1 cellular context compared by ENCODE assay signal in the genomic region with DNA sequence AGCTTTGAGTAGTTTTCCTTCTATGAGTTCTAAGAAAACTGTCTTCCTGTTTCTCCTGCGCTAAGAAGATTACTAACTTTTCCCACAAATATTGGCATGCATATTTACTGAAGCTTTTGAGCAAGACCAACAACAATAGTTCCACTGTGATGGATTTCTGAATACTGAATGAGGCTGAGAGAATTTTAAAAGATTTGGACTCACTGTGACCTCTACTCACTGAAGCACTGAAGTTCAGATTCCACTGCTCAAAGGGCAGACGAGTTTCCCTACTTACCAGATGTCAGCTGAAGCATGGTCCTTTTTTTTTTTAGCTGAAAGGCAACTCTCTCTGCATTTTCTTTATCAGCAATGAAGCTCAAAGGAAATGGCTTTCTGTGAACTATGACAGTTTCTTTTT.
TF ChIP-seq lines count a peak whose summit lies in the region.

No MANE protein-coding gene starts in this region.

TF ChIP-seq in HepG2, 621 proteins besides CTCF, POLR2A, EP300 and RAD21 (continued from another document):
- TF ChIP-seq, protein P1, sequence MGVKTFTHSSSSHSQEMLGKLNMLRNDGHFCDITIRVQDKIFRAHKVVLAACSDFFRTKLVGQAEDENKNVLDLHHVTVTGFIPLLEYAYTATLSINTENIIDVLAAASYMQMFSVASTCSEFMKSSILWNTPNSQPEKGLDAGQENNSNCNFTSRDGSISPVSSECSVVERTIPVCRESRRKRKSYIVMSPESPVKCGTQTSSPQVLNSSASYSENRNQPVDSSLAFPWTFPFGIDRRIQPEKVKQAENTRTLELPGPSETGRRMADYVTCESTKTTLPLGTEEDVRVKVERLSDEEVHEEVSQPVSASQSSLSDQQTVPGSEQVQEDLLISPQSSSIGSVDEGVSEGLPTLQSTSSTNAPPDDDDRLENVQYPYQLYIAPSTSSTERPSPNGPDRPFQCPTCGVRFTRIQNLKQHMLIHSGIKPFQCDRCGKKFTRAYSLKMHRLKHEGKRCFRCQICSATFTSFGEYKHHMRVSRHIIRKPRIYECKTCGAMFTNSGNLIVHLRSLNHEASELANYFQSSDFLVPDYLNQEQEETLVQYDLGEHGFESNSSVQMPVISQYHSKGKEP (CRISPR knock-in tag; IDR thresholded peaks at IDR 0.05): no peak
- TF ChIP-seq ZFP36L2 (CRISPR knock-in tag; IDR thresholded peaks at IDR 0.05): no peak
